In the genomic region with DNA sequence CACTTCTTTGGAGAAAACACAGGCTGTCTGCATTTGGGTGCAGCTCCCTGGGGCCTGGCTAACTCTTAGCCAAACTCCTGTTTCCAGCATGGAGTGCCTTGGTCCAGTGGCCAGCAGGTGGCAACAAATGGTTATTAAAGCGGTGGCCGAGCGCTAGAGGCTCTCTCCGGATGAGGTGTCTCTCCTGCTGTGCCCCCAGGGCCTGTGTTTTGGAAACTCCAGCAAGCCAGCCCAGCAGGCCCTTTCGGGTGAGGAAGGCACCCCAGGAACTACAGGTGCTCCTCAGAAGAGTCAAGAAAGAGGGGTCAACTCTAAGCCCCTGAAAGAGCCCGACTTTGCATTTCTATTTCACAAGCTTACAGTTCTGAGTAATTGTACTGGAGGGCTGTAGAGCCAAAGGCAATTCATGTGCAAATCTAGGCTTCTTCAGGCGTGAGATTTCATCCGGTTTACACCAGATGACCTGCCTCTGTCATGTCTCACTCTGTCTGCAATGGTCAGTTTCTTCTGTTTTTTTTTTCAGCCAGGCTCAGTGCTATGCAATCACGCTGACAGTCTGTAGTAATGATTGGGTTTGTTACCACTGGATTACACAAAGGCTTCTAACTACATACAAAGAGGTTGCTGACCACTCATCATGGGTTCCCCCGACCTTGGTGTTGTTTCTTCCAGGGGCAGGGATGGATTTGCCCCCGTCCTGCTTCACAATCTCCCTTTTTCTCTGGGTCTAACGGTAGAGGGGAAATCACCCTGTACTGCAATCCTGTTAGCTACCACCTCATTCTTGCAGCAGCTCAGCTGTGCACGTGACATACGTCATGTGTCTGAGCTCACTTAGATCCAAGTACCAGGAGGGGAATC, we compare ENCODE assay signal across 1 cellular context.
TF ChIP-seq lines count a peak whose summit lies in the region.

No MANE protein-coding gene starts in this region.

TF ChIP-seq in IMR-90, 13 proteins besides CTCF, POLR2A, EP300 and RAD21 (continued from another document):
- TF ChIP-seq, protein P1, sequence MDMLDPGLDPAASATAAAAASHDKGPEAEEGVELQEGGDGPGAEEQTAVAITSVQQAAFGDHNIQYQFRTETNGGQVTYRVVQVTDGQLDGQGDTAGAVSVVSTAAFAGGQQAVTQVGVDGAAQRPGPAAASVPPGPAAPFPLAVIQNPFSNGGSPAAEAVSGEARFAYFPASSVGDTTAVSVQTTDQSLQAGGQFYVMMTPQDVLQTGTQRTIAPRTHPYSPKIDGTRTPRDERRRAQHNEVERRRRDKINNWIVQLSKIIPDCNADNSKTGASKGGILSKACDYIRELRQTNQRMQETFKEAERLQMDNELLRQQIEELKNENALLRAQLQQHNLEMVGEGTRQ (IDR thresholded peaks at IDR 0.05; ENCODE audit: low read depth, low read length), result peak; percentile 92
- peak; percentile 48; the same call in 1 of the 2 replicates for TF ChIP-seq CEBPB (IDR thresholded peaks at IDR 0.05; ENCODE audit: low read depth, low read length)
- TF ChIP-seq, protein P2, sequence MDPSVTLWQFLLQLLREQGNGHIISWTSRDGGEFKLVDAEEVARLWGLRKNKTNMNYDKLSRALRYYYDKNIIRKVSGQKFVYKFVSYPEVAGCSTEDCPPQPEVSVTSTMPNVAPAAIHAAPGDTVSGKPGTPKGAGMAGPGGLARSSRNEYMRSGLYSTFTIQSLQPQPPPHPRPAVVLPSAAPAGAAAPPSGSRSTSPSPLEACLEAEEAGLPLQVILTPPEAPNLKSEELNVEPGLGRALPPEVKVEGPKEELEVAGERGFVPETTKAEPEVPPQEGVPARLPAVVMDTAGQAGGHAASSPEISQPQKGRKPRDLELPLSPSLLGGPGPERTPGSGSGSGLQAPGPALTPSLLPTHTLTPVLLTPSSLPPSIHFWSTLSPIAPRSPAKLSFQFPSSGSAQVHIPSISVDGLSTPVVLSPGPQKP (IDR thresholded peaks at IDR 0.05; ENCODE audit: borderline replicate concordance, low read depth, low read length), result no peak
